28 cellular contexts compared by ENCODE assay signal in genomic region chr2:219486424-219486959, GRCh38. TPM values are rescaled to one million over a fixed set of nuclear protein-coding genes. Genes with fewer than 3 reads are reported as not detected.
A peak's percentile ranks its signal among the peaks of the same experiment; 100 is the strongest.
DNase-seq lines count a peak whose midpoint lies in the region; FAIRE-seq and TF ChIP-seq lines count a peak whose summit lies in the region.
"Had no signal": no experiment of that assay in that cellular context is flagged by ENCODE, and none has a peak within 500 bp of the region (broad histone marks: within the 10 kb centered on the region; RNA-seq: fewer than 3 reads in every experiment).

No MANE protein-coding gene starts in this region.

- no peak overlapping the region for H3K9ac ChIP-seq in BLaER1
- no peak overlapping the region for H3K9ac ChIP-seq in H1 (replicated peaks in 1 of 4; ENCODE audit: extremely low read depth in 1 of 4, low read depth in 3 of 4, low read length in 3 of 4)

- no peak overlapping the region for H4K8ac ChIP-seq in H1 (ENCODE audit: extremely low read depth, insufficient read depth, low read length)

- H2AFZ ChIP-seq in H1 (ENCODE audit: low read length) = no peak overlapping the region

- H3K4me3 Mint-ChIP-seq in nephron progenitor cell = no peak overlapping the region
- no peak overlapping the region for H3K4me3 Mint-ChIP-seq in type B pancreatic cell
- H3K4me3 Mint-ChIP-seq: activated CD4-positive, alpha-beta T cell treated with anti-CD3 and anti-CD28 coated beads, Interleukin-2, amount 10 ng/mL, durations not matched to agents 7 days and 5 days; activated CD8-positive, alpha-beta memory T cell treated with anti-CD3 and anti-CD28 coated beads, Interleukin-2, amount 10 ng/mL, durations not matched to agents 7 days and 5 days; activated naive CD4-positive, alpha-beta T cell treated with anti-CD3 and anti-CD28 coated beads for 36 hours; activated T-cell treated with anti-CD3 and anti-CD28 coated beads, Interleukin-2, amount 50 U/mL, for 72 hours; HFFc6; memory B cell had no signal

- no peak overlapping the region for H3K4me3 ChIP-seq in BLaER1
- H3K4me3 ChIP-seq in HEK293 (ENCODE audit: low read depth, low read length) = no peak overlapping the region
- peak overlapping the region in 1 of 4 experiments; percentile 11; a peak in 3 of 8 replicates for H3K4me3 ChIP-seq in H1 (ENCODE audit: extremely low read depth in 1 of 4, insufficient read depth in 2 of 4, low read depth in 3 of 4, low read length in 4 of 4)
- H3K4me3 ChIP-seq: spleen had no signal

- TF ChIP-seq CTCF in HEK293 (tag by site-specific recombination; IDR thresholded peaks at IDR 0.05) (no peak), H1 (IDR thresholded peaks at IDR 0.05; ENCODE audit: control extremely low read depth in 1 of 3, insufficient read depth in 1 of 3, low read depth in 1 of 3, low read length in 3 of 3) (no peak), nephron progenitor cell (IDR thresholded peaks at IDR 0.05) (no peak), type B pancreatic cell (conservative IDR thresholded peaks at IDR 0.05) (no peak)

- no peak for TF ChIP-seq RAD21 in H1 (IDR thresholded peaks at IDR 0.05 in 1 of 2, conservative IDR thresholded peaks at IDR 0.05 in 1 of 2; ENCODE audit: low read depth in 2 of 2, low read length in 2 of 2)

- no peak overlapping the region for H3K14ac ChIP-seq in H1 (ENCODE audit: insufficient read length)

- no peak overlapping the region for H2BK20ac ChIP-seq in H1 (ENCODE audit: low read length)

- no peaks in the 10 kb centered on the region for H3K36me3 ChIP-seq in BLaER1
- peaks cover 0 to 5% of the 10 kb centered on the region in 2 experiments; a peak in 1 of 3 replicates for H3K36me3 ChIP-seq in HEK293 (ENCODE audit: control insufficient read depth in 2 of 2, insufficient read depth in 1 of 2, low read length in 2 of 2)
- no peaks in the 10 kb centered on the region; a peak in 1 of 8 replicates for H3K36me3 ChIP-seq in H1 (ENCODE audit: control insufficient read depth in 2 of 4, insufficient read depth in 4 of 4, low read length in 3 of 4)
- H3K36me3 ChIP-seq: spleen had no signal

- peak overlapping the region; percentile 95 for H3K18ac ChIP-seq in H1 (ENCODE audit: extremely low read depth, low read length)

- WGBS in H1 (ENCODE audit: extremely low coverage in 1 of 2, insufficient coverage in 1 of 2, insufficient read length in 1 of 2, insufficient replicate concordance in 2 of 2, low coverage in 1 of 2, low lambda C conversion rate in 2 of 2, missing lambda C conversion rate in 1 of 2), 2 experiments = 14% methylated on average over 7 of the region's 7 CpGs; no CpG with 5 or more reads in 1 of the 2 experiments

- H3K4me1 Mint-ChIP-seq in nephron progenitor cell (peaks cover 33% of the 10 kb centered on the region), type B pancreatic cell (ENCODE audit: unreplicated experiment) (peaks cover 21% of the 10 kb centered on the region)
- H3K4me1 Mint-ChIP-seq: activated CD8-positive, alpha-beta memory T cell treated with anti-CD3 and anti-CD28 coated beads, Interleukin-2, amount 10 ng/mL, durations not matched to agents 7 days and 5 days; memory B cell had no signal

- no peak overlapping the region for H3K27ac Mint-ChIP-seq in nephron progenitor cell
- no peak overlapping the region for H3K27ac Mint-ChIP-seq in type B pancreatic cell
- H3K27ac Mint-ChIP-seq: activated CD4-positive, alpha-beta T cell treated with anti-CD3 and anti-CD28 coated beads, Interleukin-2, amount 10 ng/mL, durations not matched to agents 7 days and 5 days; activated CD8-positive, alpha-beta memory T cell treated with anti-CD3 and anti-CD28 coated beads, Interleukin-2, amount 10 ng/mL, durations not matched to agents 7 days and 5 days; activated naive CD4-positive, alpha-beta T cell treated with anti-CD3 and anti-CD28 coated beads for 36 hours; activated T-cell treated with anti-CD3 and anti-CD28 coated beads, Interleukin-2, amount 50 U/mL, for 72 hours; CD14-positive monocyte; HFFc6; memory B cell had no signal

- H2BK5ac ChIP-seq in H1 (ENCODE audit: low read depth, low read length) = peak overlapping the region; percentile 72; the same call in 1 of the 2 replicates

- peaks cover 47% of the 10 kb centered on the region for H3K27me3 ChIP-seq in BLaER1
- peaks cover 20 to 49% (median 36%) of the 10 kb centered on the region in 4 experiments for H3K27me3 ChIP-seq in H1 (replicated peaks in 1 of 4; ENCODE audit: control insufficient read depth in 3 of 4, extremely low read depth in 1 of 4, insufficient read depth in 3 of 4, low read length in 3 of 4)

- no peak for TF ChIP-seq POLR2A in H1 (IDR thresholded peaks at IDR 0.05; ENCODE audit: control extremely low read depth in 1 of 2, low read depth in 2 of 2, low read length in 2 of 2)

- peak overlapping the region; percentile 12; the same call in 1 of the 2 replicates for H3K4me2 ChIP-seq in BLaER1
- peak overlapping the region; percentile 37 to 54 for H3K4me2 ChIP-seq in H1 (ENCODE audit: insufficient read depth in 1 of 2, low read depth in 2 of 2, low read length in 2 of 2)

- H4K91ac ChIP-seq in H1 (replicated peaks; ENCODE audit: insufficient read length, low read length) = peak overlapping the region; percentile 62

- no peak overlapping the region for H3K56ac ChIP-seq in H1 (replicated peaks; ENCODE audit: insufficient read length, low read depth, low read length)

- peak overlapping the region; percentile 7; the same call in 1 of the 2 replicates for H2AK5ac ChIP-seq in H1 (ENCODE audit: low read depth, low read length)

- H3K9me3 Mint-ChIP-seq in nephron progenitor cell (no peaks in the 10 kb centered on the region), type B pancreatic cell (no peaks in the 10 kb centered on the region)
- H3K9me3 Mint-ChIP-seq: activated CD4-positive, alpha-beta T cell treated with anti-CD3 and anti-CD28 coated beads, Interleukin-2, amount 10 ng/mL, durations not matched to agents 7 days and 5 days; activated naive CD4-positive, alpha-beta T cell treated with anti-CD3 and anti-CD28 coated beads for 36 hours; activated T-cell treated with anti-CD3 and anti-CD28 coated beads, Interleukin-2, amount 50 U/mL, for 72 hours; HFFc6; memory B cell had no signal

- no peaks in the 10 kb centered on the region for H3K79me2 ChIP-seq in H1 (ENCODE audit: control insufficient read depth in 1 of 2, insufficient read depth in 2 of 2, low read length in 2 of 2)

- CTCF ChIA-PET in HEK293 (lab: Yijun Ruan, JAX) (interaction anchor here (0.7 to 2.9 kb wide), 10 partner anchors 8 to 386 kb away, joined by 3 to 42 read pairs (median 5); a partner anchor contains a TSS), H1 (lab: Charles Lee; ENCODE audit: partially characterized antibody) (interaction anchor here (0.9 to 113.1 kb wide), 6 partner anchors 3 to 156 kb away, joined by 3 to 7248 read pairs (median 40); partner anchors contain the start of genes ASIC4, CHPF, DES and GMPPA)

- H3K27ac ChIP-seq in BLaER1 = no peak overlapping the region
- H3K27ac ChIP-seq in HEK293 (ENCODE audit: extremely low read depth, low read depth, low read length) = no peak overlapping the region
- no peak overlapping the region for H3K27ac ChIP-seq in H1 (ENCODE audit: low read depth, low read length)
- H3K27ac ChIP-seq in caudate nucleus (ENCODE audit: low read depth, low read length) = no peak overlapping the region
- H3K27ac ChIP-seq: spleen, VCaP had no signal

- H3K4me1 ChIP-seq in BLaER1 (peaks cover 6% of the 10 kb centered on the region; the same call in 1 of the 2 replicates), HEK293 (ENCODE audit: control insufficient read depth, insufficient read depth, low read length) (no peaks in the 10 kb centered on the region), H1 (replicated peaks in 1 of 4; ENCODE audit: control insufficient read depth in 3 of 4, insufficient read depth in 4 of 4, low read length in 3 of 4) (peaks cover 6 to 39% (median 29%) of the 10 kb centered on the region in 4 experiments)

- no peaks in the 10 kb centered on the region for H3K79me1 ChIP-seq in H1 (ENCODE audit: low read depth, low read length)

- POLR2A ChIA-PET in HEK293 (lab: Yijun Ruan, JAX) (interaction anchor here (0.6 to 2.6 kb wide), 3 partner anchors 12 to 114 kb away, joined by 3 to 7 read pairs (median 3); partner anchors contain the start of gene GMPPA), H1 (lab: Charles Lee; ENCODE audit: partially characterized antibody) (interaction anchor here (0.7 to 19.9 kb wide), 19 partner anchors 9 to 108 kb away, joined by 3 to 216 read pairs (median 4); partner anchors contain the start of genes ASIC4 and GMPPA)

- H2BK15ac ChIP-seq in H1 (ENCODE audit: low read length) = no peak overlapping the region

- peak overlapping the region; percentile 85; the same call in 1 of the 2 replicates for H2BK12ac ChIP-seq in H1 (ENCODE audit: low read depth, low read length)

- no peak for FAIRE-seq in H1 (lab: Jason Lieb, UNC)
- FAIRE-seq: colon, D721Med had no signal

- H3K4ac ChIP-seq in H1 (replicated peaks; ENCODE audit: insufficient read length, low read depth, low read length) = peak overlapping the region; percentile 64

- peak overlapping the region; percentile 59 for H2BK120ac ChIP-seq in H1 (replicated peaks; ENCODE audit: low read depth, low read length)

- peak overlapping the region; percentile 32 for H4K5ac ChIP-seq in H1 (ENCODE audit: insufficient read length, low read depth, low read length)

- H3K23me2 ChIP-seq in H1 (ENCODE audit: low read depth, low read length) = peaks cover 8% of the 10 kb centered on the region; the same call in 1 of the 2 replicates

- peaks cover 77% of the 10 kb centered on the region for H3K27me3 Mint-ChIP-seq in nephron progenitor cell (ENCODE audit: low read depth, poor library complexity)
- peaks cover 53% of the 10 kb centered on the region for H3K27me3 Mint-ChIP-seq in type B pancreatic cell

- H3K23ac ChIP-seq in H1 (ENCODE audit: insufficient read length) = no peak overlapping the region

- H3K9me3 ChIP-seq in BLaER1 (no peaks in the 10 kb centered on the region), HEK293 (ENCODE audit: control insufficient read depth, insufficient read depth, low read depth, low read length) (no peaks in the 10 kb centered on the region), H1 (ENCODE audit: insufficient read depth in 2 of 2, low read depth in 1 of 2, low read length in 1 of 2) (no peaks in the 10 kb centered on the region)
- H3K9me3 ChIP-seq: spleen had no signal

- no peak for TF ChIP-seq EP300 in H1 (IDR thresholded peaks at IDR 0.05; ENCODE audit: borderline replicate concordance in 1 of 2, low read depth in 2 of 2, low read length in 2 of 2)

- DNase-seq in H1 (ENCODE audit: low read depth in 1 of 2, low spot score in 2 of 2) (no peak), nephron progenitor cell (peak; percentile 50), GF-D8 (lab: John Stamatoyannopoulos, UW) (no peak), type B pancreatic cell (ENCODE audit: extremely low spot score, unreplicated experiment) (no peak), caudate nucleus (lab: John Stamatoyannopoulos, UW) (no peak)
- DNase-seq in stimulated activated CD4-positive, alpha-beta T cell treated with anti-CD3 and anti-CD28 coated beads, Interleukin-4, amount 100 ng/mL, for 24 hours = no peak
- DNase-seq: activated CD4-positive, alpha-beta T cell treated with anti-CD3 and anti-CD28 coated beads, Interleukin-2, amount 10 ng/mL, durations not matched to agents 7 days and 5 days; activated CD8-positive, alpha-beta memory T cell treated with anti-CD3 and anti-CD28 coated beads, Interleukin-2, amount 10 ng/mL, durations not matched to agents 7 days and 5 days; activated naive CD4-positive, alpha-beta T cell treated with anti-CD3 and anti-CD28 coated beads for 36 hours; activated T-cell treated with anti-CD3 and anti-CD28 coated beads, Interleukin-2, amount 50 U/mL, for 72 hours; amniotic stem cell; effector CD8-positive, alpha-beta T cell; HFFc6; NCI-H1436; NCI-H2171; NCI-H748 treated with DMSO at 0.1 percent for 48 hours; spleen; stimulated activated CD4-positive, alpha-beta T cell treated with anti-CD3 and anti-CD28 coated beads, Interleukin-4, amount 100 ng/mL, for 4 hours; stimulated activated naive CD4-positive, alpha-beta T cell treated with Interleukin-2 at 50 U/mL for 16 hours had no signal

- H3K36me3 Mint-ChIP-seq in nephron progenitor cell (ENCODE audit: low read depth) = peaks cover 6% of the 10 kb centered on the region
- no peaks in the 10 kb centered on the region for H3K36me3 Mint-ChIP-seq in type B pancreatic cell
- H3K36me3 Mint-ChIP-seq: activated CD8-positive, alpha-beta memory T cell treated with anti-CD3 and anti-CD28 coated beads, Interleukin-2, amount 10 ng/mL, durations not matched to agents 7 days and 5 days; CD14-positive monocyte; memory B cell had no signal

- H4K20me1 ChIP-seq in BLaER1 (peaks cover 36% of the 10 kb centered on the region; the same call in 1 of the 2 replicates), H1 (replicated peaks in 1 of 2; ENCODE audit: control insufficient read depth in 1 of 2, insufficient read depth in 2 of 2, low read length in 2 of 2) (no peaks in the 10 kb centered on the region)

RNA-seq across cellular contexts. Expression of gene GMPPA, which starts 12.2 kb away (rescaled TPM):
- 34.3 and 35.3 TPM in 2 replicates for total RNA-seq in H1 (2021; fragmentation: NEBNext Ultra II Directional; extraction: Animal tissue kit (Norgen Biotek cat#: 25700))
- polyA plus RNA-seq in H1 (2011; rRNA removed) = 98.8 and 101 TPM in 2 replicates
- polyA plus RNA-seq in H1 (2011; cell fraction: cytosol; rRNA removed) = 59.0 TPM
- 133 TPM for polyA plus RNA-seq in H1 (2011; cell fraction: nucleus; rRNA removed)
- polyA plus RNA-seq in H1 (2012, experiment 1 of 2) = 32.8 to 43.7 TPM (median 41.5 TPM) in 4 replicates
- polyA plus RNA-seq in H1 (2012, experiment 2 of 2) = 53.9 TPM
- polyA plus RNA-seq in H1 (2013, experiment 1 of 2) = 32.4 TPM
- polyA plus RNA-seq in H1 (2013, experiment 2 of 2) = 31.6 TPM
- 67.3 and 79.3 TPM in 2 replicates for polyA minus RNA-seq in H1 (2011; rRNA and poly(A)+ RNA removed)
- 24.6 TPM for polyA minus RNA-seq in H1 (2011; cell fraction: cytosol; rRNA and poly(A)+ RNA removed)
- 26.1 TPM for polyA minus RNA-seq in H1 (2011; cell fraction: nucleus; rRNA and poly(A)+ RNA removed)
- 34.4 and 48.8 TPM in 2 replicates for total RNA-seq in type B pancreatic cell (ENCODE audit: low replicate concordance)

RNA-seq across cellular contexts. Expression of gene ASIC4, which starts 27.8 kb away (rescaled TPM):
- total RNA-seq in H1 (2021; fragmentation: NEBNext Ultra II Directional; extraction: Animal tissue kit (Norgen Biotek cat#: 25700)) = 0.19 and 0.22 TPM in 2 replicates
- polyA plus RNA-seq in H1 (2011; rRNA removed) = 0.12 and 0.30 TPM in 2 replicates
- 0.18 TPM for polyA plus RNA-seq in H1 (2011; cell fraction: cytosol; rRNA removed)
- 0.96 TPM for polyA plus RNA-seq in H1 (2011; cell fraction: nucleus; rRNA removed)
- 0.11 to 0.42 TPM (median 0.36 TPM) in 3 of 4 replicates, not detected in the other for polyA plus RNA-seq in H1 (2012, experiment 1 of 2)
- 0.05 TPM for polyA plus RNA-seq in H1 (2012, experiment 2 of 2)
- 0.06 TPM for polyA plus RNA-seq in H1 (2013, experiment 1 of 2)
- 0.13 TPM for polyA plus RNA-seq in H1 (2013, experiment 2 of 2)
- 0.12 and 0.22 TPM in 2 replicates for polyA minus RNA-seq in H1 (2011; rRNA and poly(A)+ RNA removed)
- not detected for polyA minus RNA-seq in H1 (2011; cell fraction: cytosol; rRNA and poly(A)+ RNA removed)
- polyA minus RNA-seq in H1 (2011; cell fraction: nucleus; rRNA and poly(A)+ RNA removed) = 0.50 TPM
- 0.79 and 0.99 TPM in 2 replicates for total RNA-seq in type B pancreatic cell (ENCODE audit: low replicate concordance)
- total RNA-seq: activated CD4-positive, alpha-beta T cell treated with anti-CD3 and anti-CD28 coated beads, Interleukin-2, amount 10 ng/mL, durations not matched to agents 7 days and 5 days; activated naive CD4-positive, alpha-beta T cell treated with anti-CD3 and anti-CD28 coated beads for 36 hours; MCF 10A; renal cortical epithelial cell had no signal
- polyA plus RNA-seq: CD14-positive monocyte had no signal

RNA-seq across cellular contexts. Expression of gene SPEG, which starts 51.8 kb away (rescaled TPM):
- total RNA-seq in H1 (2021; fragmentation: NEBNext Ultra II Directional; extraction: Animal tissue kit (Norgen Biotek cat#: 25700)) = 32.0 and 36.7 TPM in 2 replicates
- 19.9 and 37.1 TPM in 2 replicates for polyA plus RNA-seq in H1 (2011; rRNA removed)
- polyA plus RNA-seq in H1 (2011; cell fraction: cytosol; rRNA removed) = 41.0 TPM
- polyA plus RNA-seq in H1 (2011; cell fraction: nucleus; rRNA removed) = 98.6 TPM
- polyA plus RNA-seq in H1 (2012, experiment 1 of 2) = 20.0 to 41.3 TPM (median 36.9 TPM) in 4 replicates
- polyA plus RNA-seq in H1 (2012, experiment 2 of 2) = 18.5 TPM
- polyA plus RNA-seq in H1 (2013, experiment 1 of 2) = 41.2 TPM
- 36.3 TPM for polyA plus RNA-seq in H1 (2013, experiment 2 of 2)
- polyA minus RNA-seq in H1 (2011; rRNA and poly(A)+ RNA removed) = 7.1 and 12.4 TPM in 2 replicates
- polyA minus RNA-seq in H1 (2011; cell fraction: cytosol; rRNA and poly(A)+ RNA removed) = 13.4 TPM
- 39.5 TPM for polyA minus RNA-seq in H1 (2011; cell fraction: nucleus; rRNA and poly(A)+ RNA removed)
- 11.5 and 49.4 TPM in 2 replicates for total RNA-seq in type B pancreatic cell (ENCODE audit: low replicate concordance)
- polyA plus RNA-seq: CD14-positive monocyte had no signal

RNA-seq across cellular contexts. Expression of gene CHPF, which starts 57.1 kb away (rescaled TPM):
- total RNA-seq in H1 (2021; fragmentation: NEBNext Ultra II Directional; extraction: Animal tissue kit (Norgen Biotek cat#: 25700)) = 62.9 and 68.1 TPM in 2 replicates
- polyA plus RNA-seq in H1 (2011; rRNA removed) = 67.3 and 103 TPM in 2 replicates
- 61.7 TPM for polyA plus RNA-seq in H1 (2011; cell fraction: cytosol; rRNA removed)
- 76.8 TPM for polyA plus RNA-seq in H1 (2011; cell fraction: nucleus; rRNA removed)
- 33.7 to 59.5 TPM (median 55.7 TPM) in 4 replicates for polyA plus RNA-seq in H1 (2012, experiment 1 of 2)
- polyA plus RNA-seq in H1 (2012, experiment 2 of 2) = 62.7 TPM
- 107 TPM for polyA plus RNA-seq in H1 (2013, experiment 1 of 2)
- 107 TPM for polyA plus RNA-seq in H1 (2013, experiment 2 of 2)
- polyA minus RNA-seq in H1 (2011; rRNA and poly(A)+ RNA removed) = 17.3 and 20.9 TPM in 2 replicates
- 62.2 TPM for polyA minus RNA-seq in H1 (2011; cell fraction: cytosol; rRNA and poly(A)+ RNA removed)
- polyA minus RNA-seq in H1 (2011; cell fraction: nucleus; rRNA and poly(A)+ RNA removed) = 38.8 TPM
- total RNA-seq in type B pancreatic cell (ENCODE audit: low replicate concordance) = 47.5 and 73.7 TPM in 2 replicates

RNA-seq across cellular contexts. Expression of gene TMEM198, which starts 57.3 kb away (rescaled TPM):
- 10.2 and 11.0 TPM in 2 replicates for total RNA-seq in H1 (2021; fragmentation: NEBNext Ultra II Directional; extraction: Animal tissue kit (Norgen Biotek cat#: 25700))
- polyA plus RNA-seq in H1 (2011; rRNA removed) = 10.4 and 15.4 TPM in 2 replicates
- polyA plus RNA-seq in H1 (2011; cell fraction: cytosol; rRNA removed) = 10.0 TPM
- polyA plus RNA-seq in H1 (2011; cell fraction: nucleus; rRNA removed) = 19.0 TPM
- 7.6 to 11.7 TPM (median 9.4 TPM) in 4 replicates for polyA plus RNA-seq in H1 (2012, experiment 1 of 2)
- polyA plus RNA-seq in H1 (2012, experiment 2 of 2) = 13.6 TPM
- polyA plus RNA-seq in H1 (2013, experiment 1 of 2) = 8.4 TPM
- polyA plus RNA-seq in H1 (2013, experiment 2 of 2) = 8.2 TPM
- polyA minus RNA-seq in H1 (2011; rRNA and poly(A)+ RNA removed) = 4.3 and 6.1 TPM in 2 replicates
- 7.5 TPM for polyA minus RNA-seq in H1 (2011; cell fraction: cytosol; rRNA and poly(A)+ RNA removed)
- polyA minus RNA-seq in H1 (2011; cell fraction: nucleus; rRNA and poly(A)+ RNA removed) = 5.6 TPM
- total RNA-seq in type B pancreatic cell (ENCODE audit: low replicate concordance) = 7.8 and 9.7 TPM in 2 replicates
- polyA plus RNA-seq: CD14-positive monocyte had no signal
